ENCODE assay signal across 9 cellular contexts in genomic region chr10:125894176-125894575, GRCh38. TPM values are rescaled to one million over a fixed set of nuclear protein-coding genes. Genes with fewer than 3 reads are reported as not detected.
DNase-seq lines count a peak whose midpoint lies in the region; ATAC-seq, FAIRE-seq and TF ChIP-seq lines count a peak whose summit lies in the region.
"Not testable (repeated sequence)": the region's sequence is repeated elsewhere in the genome, so short reads cannot be mapped to it uniquely, and the experiment has no call there.
"Had no signal": no experiment of that assay in that cellular context is flagged by ENCODE, and none has a peak within 500 bp of the region (broad histone marks: within the 10 kb centered on the region; RNA-seq: fewer than 3 reads in every experiment).

No MANE protein-coding gene starts in this region.

- CTCF ChIA-PET in Panc1 (lab: Charles Lee); GM12878 (lab: Yijun Ruan, JAX): not testable (repeated sequence)

- FAIRE-seq in GM12878 (lab: Jason Lieb, UNC); keratinocyte (lab: Jason Lieb, UNC): not testable (repeated sequence)

- RAD21 ChIA-PET in GM12878 (lab: Charles Lee; ENCODE audit: unreplicated experiment): not testable (repeated sequence)

- H3K9me1 ChIP-seq in keratinocyte (ENCODE audit: control insufficient read depth, extremely low read depth, insufficient read depth, low read length): not testable (repeated sequence)

- not testable (repeated sequence) for H3F3A ChIP-seq in GM23338 (replicated peaks; ENCODE audit: low read depth)

- H3K9me2 ChIP-seq in GM23338 (ENCODE audit: insufficient read depth): not testable (repeated sequence)

- not testable (repeated sequence) for H4K20me1 ChIP-seq in GM23338 (replicated peaks; ENCODE audit: insufficient read depth); GM12878 (ENCODE audit: control insufficient read depth, insufficient read depth); keratinocyte (ENCODE audit: control insufficient read depth, extremely low read depth, insufficient read depth, low read length)

- POLR2A ChIA-PET in Panc1 (lab: Charles Lee); GM12878 (lab: Charles Lee): not testable (repeated sequence)

- peaks cover 24% of the 10 kb centered on the region for H3K79me2 ChIP-seq in ACC112 (ENCODE audit: control insufficient read depth, insufficient read depth, low read length, unreplicated experiment)
- not testable (repeated sequence) for H3K79me2 ChIP-seq in GM23338 (replicated peaks; ENCODE audit: insufficient read depth); GM12878 (ENCODE audit: control insufficient read depth, insufficient read depth, low read length)
- peaks cover 33% of the 10 kb centered on the region for H3K79me2 ChIP-seq in keratinocyte (ENCODE audit: control insufficient read depth, insufficient read depth, low read length)

- not testable (repeated sequence) for H3K4me1 ChIP-seq in ACC112 (ENCODE audit: control insufficient read depth, insufficient read depth, low read length, unreplicated experiment); GM12878 (ENCODE audit: control insufficient read depth, insufficient read depth, low read length); keratinocyte (ENCODE audit: control insufficient read depth, extremely low read depth, insufficient read depth, low read length)
- H3K4me1 ChIP-seq in GM23338 (ENCODE audit: insufficient read depth) (peaks cover 33% of the 10 kb centered on the region), Panc1 (ENCODE audit: control insufficient read depth, insufficient read depth, low read length) (peaks cover 43% of the 10 kb centered on the region)

- TF ChIP-seq POLR2A in GM12878 (IDR thresholded peaks at IDR 0.05; ENCODE audit: low read depth, low read length): not testable (repeated sequence)

- TF ChIP-seq RAD21 in GM12878 (IDR thresholded peaks at IDR 0.05; ENCODE audit: insufficient read depth, low read depth, low read length): not testable (repeated sequence)

- H2AFZ ChIP-seq in ACC112 (ENCODE audit: low read length, unreplicated experiment); GM23338; GM12878 (ENCODE audit: control insufficient read depth, low read depth, low read length); keratinocyte (ENCODE audit: control insufficient read depth, low read length): not testable (repeated sequence)

- DNase-seq in GM23338 (ENCODE audit: low spot score); Panc1 (ENCODE audit: low read depth, low spot score); GM12878 (ENCODE audit: low read depth, low spot score); endothelial cell (ENCODE audit: low spot score); keratinocyte (ENCODE audit: low read depth, low spot score); nephron progenitor cell: not testable (repeated sequence)

- not testable (repeated sequence) for H3K9ac ChIP-seq in GM12878 (ENCODE audit: control insufficient read depth, insufficient read depth, low read length); keratinocyte (ENCODE audit: control insufficient read depth, extremely low read depth, insufficient read depth, low read length)

- H3K4me2 ChIP-seq in GM23338 (peak overlapping the region; percentile 80), GM12878 (ENCODE audit: control insufficient read depth, insufficient read depth) (peak overlapping the region; percentile 17; the same call in 1 of the 2 replicates), keratinocyte (ENCODE audit: control insufficient read depth, extremely low read depth, insufficient read depth, low read depth, low read length) (peak overlapping the region; percentile 8)

- not testable (repeated sequence) for H3K4me3 Mint-ChIP-seq in GM23338
- peak overlapping the region; percentile 54 for H3K4me3 Mint-ChIP-seq in endothelial cell (ENCODE audit: unreplicated experiment)
- H3K4me3 Mint-ChIP-seq in nephron progenitor cell: peak overlapping the region; percentile 90

- intact Hi-C loops in Panc1 (cut with micrococcal nuclease; ENCODE audit: unreplicated experiment); GM12878 (cut with micrococcal nuclease; ENCODE audit: unreplicated experiment): not testable (repeated sequence)

- SMC1A ChIA-PET in GM12878 (lab: Charles Lee; ENCODE audit: uncharacterized antibody, unreplicated experiment): not testable (repeated sequence)

- WGBS in GM12878 (ENCODE audit: insufficient coverage, insufficient replicate concordance, low lambda C conversion rate, missing lambda C conversion rate): 15% methylated on average over 3 of the region's 3 CpGs

- BruUV-seq in Panc1 (replicated peaks; lab: Mats Ljungman, UMichigan): not testable (repeated sequence)
- TSS peak; percentile 51 for BruUV-seq in GM12878 (replicated peaks; lab: Mats Ljungman, UMichigan)

- peak overlapping the region; percentile 97; the same call in 1 of the 2 replicates for H3K4me3 ChIP-seq in ACC112 (ENCODE audit: low read depth, low read length)
- not testable (repeated sequence) for H3K4me3 ChIP-seq in GM23338; GM12878; keratinocyte (ENCODE audit: control insufficient read depth in 2 of 3, extremely low read depth in 1 of 3, insufficient read depth in 2 of 3, low read depth in 1 of 3, low read length in 3 of 3)
- peak overlapping the region; percentile 43 to 70 for H3K4me3 ChIP-seq in Panc1 (ENCODE audit: low read depth in 2 of 2, low read length in 2 of 2)

- not testable (repeated sequence) for H3K9me3 ChIP-seq in Panc1 (ENCODE audit: control insufficient read depth, insufficient read depth, low read depth, low read length); GM12878 (replicated peaks; ENCODE audit: control insufficient read depth, insufficient read depth, low read length); keratinocyte (ENCODE audit: control insufficient read depth, low read depth, low read length)

- TF ChIP-seq EP300 in GM12878 (IDR thresholded peaks at IDR 0.05; ENCODE audit: borderline replicate concordance in 1 of 2, control insufficient read depth in 1 of 2, low read depth in 2 of 2, low read length in 2 of 2): not testable (repeated sequence)

- H3K4me1 Mint-ChIP-seq in GM23338 (peaks cover 22% of the 10 kb centered on the region), endothelial cell (ENCODE audit: unreplicated experiment) (peaks cover 24% of the 10 kb centered on the region), nephron progenitor cell (peaks cover 26% of the 10 kb centered on the region)

- H3K36me3 ChIP-seq in ACC112 (ENCODE audit: insufficient read depth, low read length); GM23338 (ENCODE audit: insufficient read depth); Panc1 (ENCODE audit: control insufficient read depth, insufficient read depth, low read length); GM12878 (ENCODE audit: control insufficient read depth in 2 of 2, insufficient read depth in 2 of 2, low read length in 1 of 2); keratinocyte (ENCODE audit: control insufficient read depth in 2 of 2, extremely low read depth in 1 of 2, insufficient read depth in 2 of 2, low read length in 2 of 2): not testable (repeated sequence)

- H3K27ac ChIP-seq in ACC112 (ENCODE audit: low read depth, low read length); GM23338 (ENCODE audit: low read depth); GM12878 (ENCODE audit: control insufficient read depth, insufficient read depth); keratinocyte (ENCODE audit: control insufficient read depth, insufficient read depth, low read length): not testable (repeated sequence)
- peak overlapping the region; percentile 99 for H3K27ac ChIP-seq in Panc1 (ENCODE audit: low read length)

- not testable (repeated sequence) for TF ChIP-seq CTCF in GM23338 (conservative IDR thresholded peaks at IDR 0.05; ENCODE audit: low read depth in 2 of 2); Panc1 (IDR thresholded peaks at IDR 0.05); GM12878 (IDR thresholded peaks at IDR 0.05 in 2 of 3, conservative IDR thresholded peaks at IDR 0.05 in 1 of 3; ENCODE audit: control insufficient read depth in 2 of 3, extremely low read depth in 1 of 3, insufficient read depth in 1 of 3, low read depth in 3 of 3, low read length in 3 of 3); endothelial cell (IDR thresholded peaks at IDR 0.05; ENCODE audit: unreplicated experiment); keratinocyte (optimal IDR thresholded peaks at IDR 0.05 in 1 of 3, IDR thresholded peaks at IDR 0.05 in 1 of 3, conservative IDR thresholded peaks at IDR 0.05 in 1 of 3; ENCODE audit: extremely low read depth in 1 of 3, insufficient read depth in 2 of 3, low read length in 3 of 3); nephron progenitor cell (IDR thresholded peaks at IDR 0.05)

- H3K36me3 Mint-ChIP-seq in GM23338 (ENCODE audit: low read depth); endothelial cell (ENCODE audit: low read depth, unreplicated experiment); nephron progenitor cell (ENCODE audit: low read depth): not testable (repeated sequence)

- not testable (repeated sequence) for ATAC-seq in GM23338, Panc1, GM12878

- H3K27me3 ChIP-seq in ACC112 (ENCODE audit: insufficient read depth, low read length); Panc1 (ENCODE audit: control insufficient read depth, insufficient read depth, low read length); GM12878 (replicated peaks in 1 of 2; ENCODE audit: control insufficient read depth in 2 of 2, insufficient read depth in 2 of 2, low read length in 1 of 2); keratinocyte (ENCODE audit: control insufficient read depth, extremely low read depth, insufficient read depth, low read length): not testable (repeated sequence)
- peaks cover 35% of the 10 kb centered on the region for H3K27me3 ChIP-seq in GM23338 (ENCODE audit: insufficient read depth)

- dilution Hi-C loops in keratinocyte (cut with MboI; ENCODE audit: extremely low pct_ligation_motif_present, low sequenced_read_pairs): not testable (repeated sequence)

- in situ Hi-C loops in Panc1 (cut with HindIII; ENCODE audit: low pct_unique_long_range_greater_than_20kb, low sequenced_read_pairs); GM12878 (cut with MboI): not testable (repeated sequence)

- H3K27me3 Mint-ChIP-seq in GM23338 (ENCODE audit: insufficient read depth, low read depth, poor library complexity) (peaks cover 15% of the 10 kb centered on the region), nephron progenitor cell (ENCODE audit: low read depth, poor library complexity) (peaks cover 17% of the 10 kb centered on the region)
- H3K27me3 Mint-ChIP-seq in endothelial cell (ENCODE audit: unreplicated experiment): not testable (repeated sequence)

- H3K27ac Mint-ChIP-seq in GM23338: not testable (repeated sequence)
- H3K27ac Mint-ChIP-seq in endothelial cell (ENCODE audit: unreplicated experiment) (peak overlapping the region; percentile 1), nephron progenitor cell (peak overlapping the region; percentile 52)

- peaks cover 14% of the 10 kb centered on the region for H3K9me3 Mint-ChIP-seq in GM23338
- H3K9me3 Mint-ChIP-seq in endothelial cell (ENCODE audit: unreplicated experiment): not testable (repeated sequence)
- H3K9me3 Mint-ChIP-seq in nephron progenitor cell: peaks cover 11% of the 10 kb centered on the region

RNA-seq across cellular contexts. Expression of gene FANK1, which starts 2.2 kb away (rescaled TPM):
- total RNA-seq in GM23338 (2014; rRNA removed; shearing (Covaris generic)): 0.69 TPM in 1 of 2 replicates, not detected in the other
- polyA plus RNA-seq in GM23338 (2016; fragmentation: Nextera tagmentation; extraction: Ambion mirVana) (0.37 and 0.56 TPM in 2 replicates), GM12878 (2011; rRNA removed) (0.12 and 0.36 TPM in 2 replicates), GM12878 (2014; fragmentation: Illumina TruSeq; extraction: Trizol) (0.15 TPM in 1 of 2 replicates, not detected in the other), GM12878 (2014; fragmentation: Nextera tagmentation; extraction: Ambion mirVana) (under 1 TPM in 1 of 2 experiments, not detected in 1; 0.07 TPM), GM12878 (2014; rRNA removed) (not detected in 2 replicates), GM12878 (2016; fragmentation: Nextera tagmentation; extraction: Ambion mirVana) (under 1 TPM in 1 of 2 experiments, not detected in 1; 0.16 TPM), keratinocyte (7.3 to 14.8 TPM (median 13.4 TPM) in 3 replicates)
- total RNA-seq in Panc1 (2021; ENCODE audit: unreplicated experiment) (19.1 TPM), GM12878 (2014; rRNA removed) (0.11 TPM in 1 of 2 replicates, not detected in the other), GM12878 (2014; rRNA removed; fragmentation: Illumina TruSeq; extraction: Trizol) (not detected in 2 replicates), GM12878 (2021) (not detected in 2 replicates), endothelial cell (ENCODE audit: unreplicated experiment) (9.4 TPM)
- polyA plus RNA-seq in Panc1 (2012; ENCODE audit: insufficient read length): 35.0 TPM
- total RNA-seq in GM12878 (2013; cell fraction: nucleolus; rRNA removed): 1.7 and 1.9 TPM in 2 replicates
- not detected for polyA plus RNA-seq in GM12878 (2011; ENCODE audit: low read depth)
- polyA plus RNA-seq in GM12878 (2011; cell fraction: cytosol; rRNA removed): 0.10 TPM in 1 of 2 replicates, not detected in the other
- polyA plus RNA-seq in GM12878 (2011; cell fraction: nucleus; rRNA removed): 0.64 and 0.88 TPM in 2 replicates
- polyA plus RNA-seq in GM12878 (2012): not detected in 2 replicates
- polyA minus RNA-seq in GM12878 (2011; rRNA and poly(A)+ RNA removed): not detected in 2 replicates
- polyA minus RNA-seq in GM12878 (2011; cell fraction: cytosol; rRNA and poly(A)+ RNA removed): not detected in 2 replicates
- not detected in 2 replicates for polyA minus RNA-seq in GM12878 (2011; cell fraction: nucleus; rRNA and poly(A)+ RNA removed)
- polyA plus RNA-seq in keratinocyte (2011; ENCODE audit: low read depth): 10.9 TPM
- 12.1 and 14.5 TPM in 2 replicates for polyA plus RNA-seq in keratinocyte (2011; cell fraction: cytosol; rRNA removed)
- polyA plus RNA-seq in keratinocyte (2011; cell fraction: nucleus; rRNA removed): 26.8 and 29.6 TPM in 2 replicates
- 5.7 and 9.0 TPM in 2 replicates for polyA plus RNA-seq in keratinocyte (2012; ENCODE audit: low replicate concordance)
- 1.4 to 16.5 TPM (median 7.6 TPM) in 3 replicates for polyA minus RNA-seq in keratinocyte
- polyA minus RNA-seq in keratinocyte (2011; cell fraction: cytosol; rRNA and poly(A)+ RNA removed): 2.7 TPM
- polyA minus RNA-seq in keratinocyte (2011; cell fraction: nucleus; rRNA and poly(A)+ RNA removed): 5.3 and 18.5 TPM in 2 replicates
- total RNA-seq: OCI-LY7 had no signal
- polyA plus RNA-seq: CD14-positive monocyte had no signal

RNA-seq across cellular contexts. Expression of gene DHX32, which starts 13.1 kb away (rescaled TPM):
- total RNA-seq in GM23338 (2014; rRNA removed; shearing (Covaris generic)): 21.3 and 21.6 TPM in 2 replicates
- polyA plus RNA-seq in GM23338 (2016; fragmentation: Nextera tagmentation; extraction: Ambion mirVana) (7.2 and 9.5 TPM in 2 replicates), GM12878 (2011; rRNA removed) (10.4 and 13.3 TPM in 2 replicates), GM12878 (2014; fragmentation: Illumina TruSeq; extraction: Trizol) (15.1 and 18.9 TPM in 2 replicates), GM12878 (2014; fragmentation: Nextera tagmentation; extraction: Ambion mirVana) (1 to 10 TPM; 5.4 to 7.7 TPM), GM12878 (2014; rRNA removed) (10.7 and 15.3 TPM in 2 replicates), GM12878 (2016; fragmentation: Nextera tagmentation; extraction: Ambion mirVana) (10 to 100 TPM; 17.5 to 21.0 TPM), keratinocyte (37.8 to 48.3 TPM (median 46.7 TPM) in 3 replicates)
- total RNA-seq in Panc1 (2021; ENCODE audit: unreplicated experiment) (117 TPM), GM12878 (2014; rRNA removed) (16.7 TPM in 2 replicates), GM12878 (2014; rRNA removed; fragmentation: Illumina TruSeq; extraction: Trizol) (17.0 and 17.2 TPM in 2 replicates), GM12878 (2021) (19.8 and 21.4 TPM in 2 replicates), endothelial cell (ENCODE audit: unreplicated experiment) (54.0 TPM)
- polyA plus RNA-seq in Panc1 (2012; ENCODE audit: insufficient read length): 94.4 TPM
- total RNA-seq in GM12878 (2013; cell fraction: nucleolus; rRNA removed): 28.5 TPM in 2 replicates
- 10.8 TPM for polyA plus RNA-seq in GM12878 (2011; ENCODE audit: low read depth)
- 5.3 and 5.9 TPM in 2 replicates for polyA plus RNA-seq in GM12878 (2011; cell fraction: cytosol; rRNA removed)
- polyA plus RNA-seq in GM12878 (2011; cell fraction: nucleus; rRNA removed): 6.8 and 8.2 TPM in 2 replicates
- 9.6 and 14.9 TPM in 2 replicates for polyA plus RNA-seq in GM12878 (2012)
- 11.6 and 14.6 TPM in 2 replicates for polyA minus RNA-seq in GM12878 (2011; rRNA and poly(A)+ RNA removed)
- 4.9 and 6.1 TPM in 2 replicates for polyA minus RNA-seq in GM12878 (2011; cell fraction: cytosol; rRNA and poly(A)+ RNA removed)
- polyA minus RNA-seq in GM12878 (2011; cell fraction: nucleus; rRNA and poly(A)+ RNA removed): 4.2 and 4.6 TPM in 2 replicates
- 50.1 TPM for polyA plus RNA-seq in keratinocyte (2011; ENCODE audit: low read depth)
- 27.1 and 51.3 TPM in 2 replicates for polyA plus RNA-seq in keratinocyte (2011; cell fraction: cytosol; rRNA removed)
- 51.3 and 53.9 TPM in 2 replicates for polyA plus RNA-seq in keratinocyte (2011; cell fraction: nucleus; rRNA removed)
- polyA plus RNA-seq in keratinocyte (2012; ENCODE audit: low replicate concordance): 27.2 and 35.4 TPM in 2 replicates
- 10.7 to 64.3 TPM (median 49.7 TPM) in 3 replicates for polyA minus RNA-seq in keratinocyte
- 40.1 TPM for polyA minus RNA-seq in keratinocyte (2011; cell fraction: cytosol; rRNA and poly(A)+ RNA removed)
- polyA minus RNA-seq in keratinocyte (2011; cell fraction: nucleus; rRNA and poly(A)+ RNA removed): 24.5 and 46.8 TPM in 2 replicates

Comparison
In these comparisons a context has a peak if more than half of its experiments do, and no peak if none do; other contexts are left out.
1. H3K4me2 ChIP-seq: peak in every context shown above with its lines; median percentile 80 in GM23338; 17 in GM12878; 8 in keratinocyte.